Comparison of ENCODE assay signal across 8 cellular contexts in genomic region chr10:122374859-122375721, GRCh38. TPM values are rescaled to one million over a fixed set of nuclear protein-coding genes. Genes with fewer than 3 reads are reported as not detected.
A peak's percentile ranks its signal among the peaks of the same experiment; 100 is the strongest.
DNase-seq lines count a peak whose midpoint lies in the region; FAIRE-seq and TF ChIP-seq lines count a peak whose summit lies in the region.

No MANE protein-coding gene starts in this region.

- H3K4me3 ChIP-seq in GM08714 (ENCODE audit: low read length) (peak overlapping the region; percentile 43), MG63 (peak overlapping the region; percentile 76)

- no peak for TF ChIP-seq POLR2A in H54 (IDR thresholded peaks at IDR 0.05; ENCODE audit: low read depth, low read length)

- H3K27me3 ChIP-seq in MG63, result no peaks in the 10 kb centered on the region

- H3K9me3 ChIP-seq in MG63, result no peaks in the 10 kb centered on the region

- peak; percentile 19 for DNase-seq in H54 (ENCODE audit: insufficient read length, low spot score)
- DNase-seq in MG63, result peak; percentile 60
- DNase-seq in activated CD4-positive, CD25-positive, alpha-beta regulatory T cell treated with anti-CD3 and anti-CD28 coated beads, Interleukin-2, amount 50 U/mL, for 72 hours, result peak; percentile 69
- DNase-seq in central memory CD4-positive, alpha-beta T cell, result peak; percentile 82
- peak; percentile 18 for DNase-seq in kidney glomerular epithelial cell (lab: John Stamatoyannopoulos, UW)
- DNase-seq in stimulated activated CD4-positive, alpha-beta T cell treated with anti-CD3 and anti-CD28 coated beads, Interleukin-15, amount 100 ng/mL, for 24 hours, result peak; percentile 73
- no peak for DNase-seq in inferior parietal cortex (ENCODE audit: extremely low spot score)

- no peaks in the 10 kb centered on the region for H3K36me3 ChIP-seq in MG63

- FAIRE-seq in H54 (lab: Jason Lieb, UNC), result no peak

RNA-seq across cellular contexts. Expression of gene PLEKHA1, which starts 0.6 kb away (rescaled TPM):
- total RNA-seq in MG63 (2014; rRNA removed; shearing (Covaris generic); ENCODE audit: low replicate concordance), result 13.2 and 16.0 TPM in 2 replicates
